ENCODE assay signal across 9 cellular contexts in genomic region chr4:1628892-1629703, GRCh38. TPM values are rescaled to one million over a fixed set of nuclear protein-coding genes. Genes with fewer than 3 reads are reported as not detected.
DNase-seq lines count a peak whose midpoint lies in the region; ATAC-seq, FAIRE-seq and TF ChIP-seq lines count a peak whose summit lies in the region.
"Had no signal": no experiment of that assay in that cellular context is flagged by ENCODE, and none has a peak within 500 bp of the region (broad histone marks: within the 10 kb centered on the region; RNA-seq: fewer than 3 reads in every experiment).

No MANE protein-coding gene starts in this region.

- no peak overlapping the region for H2AFZ ChIP-seq in OCI-LY7 (ENCODE audit: low read length)

- H3K4me3 Mint-ChIP-seq in CD14-positive monocyte = no peak overlapping the region
- H3K4me3 Mint-ChIP-seq: IgD-negative memory B cell had no signal

- FAIRE-seq in H54 (lab: Jason Lieb, UNC) = no peak

- TF ChIP-seq CTCF in CD14-positive monocyte (IDR thresholded peaks at IDR 0.05) = peak; percentile 100
- TF ChIP-seq CTCF in OCI-LY7 (conservative IDR thresholded peaks at IDR 0.05; ENCODE audit: low read length) = peak; percentile 86
- peak; percentile 88 for TF ChIP-seq CTCF in neutrophil (IDR thresholded peaks at IDR 0.05)
- TF ChIP-seq CTCF in suprapubic skin (IDR thresholded peaks at IDR 0.05) = peak; percentile 62 to 99

- H3K9me3 ChIP-seq in OCI-LY7 (ENCODE audit: low read length) = no peaks in the 10 kb centered on the region
- no peaks in the 10 kb centered on the region for H3K9me3 ChIP-seq in neutrophil
- no peaks in the 10 kb centered on the region for H3K9me3 ChIP-seq in suprapubic skin

- CTCF ChIA-PET in OCI-LY7 (lab: Charles Lee; ENCODE audit: unreplicated experiment) = no interaction called here

- POLR2A ChIA-PET in OCI-LY7 (lab: Charles Lee) = interaction anchor here (0.5 kb wide), 1 partner anchor 278 kb away, joined by 4 read pairs; no protein-coding TSS in a partner anchor

- H3K9me2 ChIP-seq in OCI-LY7 (ENCODE audit: insufficient read depth, low read length) = no peaks in the 10 kb centered on the region

- H3K27ac ChIP-seq in OCI-LY7 (ENCODE audit: low read depth, low read length, poor library complexity, severe bottlenecking) (no peak overlapping the region), neutrophil (no peak overlapping the region), suprapubic skin (no peak overlapping the region)

- no peak overlapping the region for H3K4me3 ChIP-seq in OCI-LY7 (ENCODE audit: low read depth, low read length, poor library complexity, severe bottlenecking)
- no peak overlapping the region for H3K4me3 ChIP-seq in neutrophil (ENCODE audit: low read depth in 1 of 2, low read length in 1 of 2)
- H3K4me3 ChIP-seq in suprapubic skin = no peak overlapping the region

- DNase-seq in CD14-positive monocyte (ENCODE audit: low spot score) = no peak
- peak; percentile 81 for DNase-seq in H54 (ENCODE audit: insufficient read length, low spot score)
- peak; percentile 57 for DNase-seq in OCI-LY7 (ENCODE audit: low spot score)
- peak; percentile 74 for DNase-seq in activated T-cell treated with anti-CD3 and anti-CD28 coated beads, Interleukin-2, amount 50 U/mL, for 1 hour
- DNase-seq in fibroblast of peridontal ligament (ENCODE audit: extremely low read depth) = peak; percentile 27
- peak; percentile 74 to 87 for DNase-seq in suprapubic skin (ENCODE audit: low spot score in 2 of 2)

- intact Hi-C loops in CD14-positive monocyte (cut with micrococcal nuclease) = loop anchor here in 1 of 2 donors (2.0 kb wide), 1 partner anchor 272 kb away; no protein-coding TSS in a partner anchor
- intact Hi-C loops in OCI-LY7 (cut with micrococcal nuclease; ENCODE audit: unreplicated experiment) = loop anchor here (5.0 kb wide), 1 partner anchor 272 kb away; no protein-coding TSS in a partner anchor

- WGBS in suprapubic skin = 11% methylated on average over 11 of the region's 25 CpGs

- BruUV-seq in OCI-LY7 (replicated peaks; lab: Mats Ljungman, UMichigan) = no TSS peak

- no peak for TF ChIP-seq EP300 in suprapubic skin (IDR thresholded peaks at IDR 0.05)

- H3K36me3 ChIP-seq in OCI-LY7 (ENCODE audit: insufficient read depth, low read length) (no peaks in the 10 kb centered on the region), neutrophil (no peaks in the 10 kb centered on the region), suprapubic skin (no peaks in the 10 kb centered on the region)

- peaks cover 0 to 10% (median 3%) of the 10 kb centered on the region in 7 donors for H3K9me3 Mint-ChIP-seq in CD14-positive monocyte
- H3K9me3 Mint-ChIP-seq: IgD-negative memory B cell had no signal

- ATAC-seq in GM19395 (IDR thresholded peaks at IDR 0.05; ENCODE audit: unreplicated experiment) = no peak

- H3K27me3 ChIP-seq in neutrophil (peaks cover 15% of the 10 kb centered on the region), suprapubic skin (peaks cover 4% of the 10 kb centered on the region)

- no peaks in the 10 kb centered on the region for H3K36me3 Mint-ChIP-seq in CD14-positive monocyte
- H3K36me3 Mint-ChIP-seq: IgD-negative memory B cell had no signal

- H4K20me1 ChIP-seq in OCI-LY7 (ENCODE audit: insufficient read depth, low read length) = no peaks in the 10 kb centered on the region

- H3K27ac Mint-ChIP-seq in CD14-positive monocyte = no peak overlapping the region
- H3K27ac Mint-ChIP-seq: IgD-negative memory B cell had no signal

- H3K4me1 Mint-ChIP-seq in CD14-positive monocyte = no peaks in the 10 kb centered on the region
- H3K4me1 Mint-ChIP-seq: IgD-negative memory B cell had no signal

- H3K27me3 Mint-ChIP-seq in CD14-positive monocyte (ENCODE audit: low read depth in 3 of 3) = peaks cover 0 to 7% (median 2%) of the 10 kb centered on the region in 3 donors
- H3K27me3 Mint-ChIP-seq: IgD-negative memory B cell had no signal

- H3K79me2 ChIP-seq in OCI-LY7 (ENCODE audit: insufficient read depth, low read depth, low read length) = no peaks in the 10 kb centered on the region

- TF ChIP-seq POLR2A in H54 (IDR thresholded peaks at IDR 0.05; ENCODE audit: low read depth, low read length) = no peak
- TF ChIP-seq POLR2A in suprapubic skin (IDR thresholded peaks at IDR 0.05) = no peak

- H3K4me1 ChIP-seq in OCI-LY7 (ENCODE audit: insufficient read depth, low read length, poor library complexity, severe bottlenecking) (no peaks in the 10 kb centered on the region), neutrophil (ENCODE audit: control insufficient read depth in 1 of 2, insufficient read depth in 1 of 2, low read depth in 1 of 2, low read length in 1 of 2) (no peaks in the 10 kb centered on the region), suprapubic skin (peaks cover 4% of the 10 kb centered on the region)

- H3K4me2 ChIP-seq in OCI-LY7 (ENCODE audit: low read length) = no peak overlapping the region

RNA-seq across cellular contexts. Expression of gene FAM53A, which starts 55.0 kb away (rescaled TPM):
- polyA plus RNA-seq in CD14-positive monocyte = under 1 TPM; 0.40 to 0.82 TPM
- 0.98 and 1.4 TPM in 2 replicates for total RNA-seq in OCI-LY7 (2014; rRNA removed; shearing (Covaris generic))
- total RNA-seq in OCI-LY7 (2022) = 1.5 and 1.8 TPM in 2 replicates
- total RNA-seq in suprapubic skin = 1 to 10 TPM; 2.2 to 8.0 (median 4.9) TPM
